13 cellular contexts compared by ENCODE assay signal in the genomic region with DNA sequence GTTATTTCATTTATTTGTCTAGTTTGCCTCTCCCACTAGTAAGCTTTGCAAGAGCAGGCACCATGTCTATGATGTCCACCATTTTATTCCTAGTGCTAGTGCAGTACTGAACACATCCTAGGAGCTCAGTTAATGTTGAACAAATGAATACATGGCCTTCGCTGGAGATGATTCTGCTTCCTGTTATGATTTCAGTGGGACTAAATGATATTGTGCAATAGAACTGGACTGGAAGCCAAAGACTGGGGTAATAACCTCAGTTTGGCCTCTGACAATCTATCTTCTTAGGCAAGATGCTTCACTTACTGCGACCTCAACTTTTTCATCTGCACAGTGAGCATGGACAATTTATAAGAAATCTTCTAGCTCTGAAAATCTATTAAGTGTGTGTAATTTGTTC.
A peak's percentile ranks its signal among the peaks of the same experiment; 100 is the strongest.
DNase-seq lines count a peak whose midpoint lies in the region; ATAC-seq, FAIRE-seq and TF ChIP-seq lines count a peak whose summit lies in the region.
"Had no signal": no experiment of that assay in that cellular context is flagged by ENCODE, and none has a peak within 500 bp of the region (broad histone marks: within the 10 kb centered on the region; RNA-seq: fewer than 3 reads in every experiment).

No MANE protein-coding gene starts in this region.

- H3K36me3 ChIP-seq in IMR-90 (ENCODE audit: control insufficient read depth, insufficient read depth, low read length) (no peaks in the 10 kb centered on the region), bronchial epithelial cell (ENCODE audit: control insufficient read depth, insufficient read depth, low read length) (no peaks in the 10 kb centered on the region), hepatocyte (replicated peaks; ENCODE audit: insufficient read depth, low read depth) (no peaks in the 10 kb centered on the region), skeletal muscle tissue (ENCODE audit: control insufficient read depth in 3 of 3, insufficient read depth in 3 of 3, low read length in 3 of 3) (no peaks in the 10 kb centered on the region), small intestine (ENCODE audit: control insufficient read depth in 2 of 2, insufficient read depth in 2 of 2, low read length in 2 of 2) (no peaks in the 10 kb centered on the region)

- peak overlapping the region; percentile 82; the same call in 1 of the 2 replicates for H3K27ac ChIP-seq in IMR-90 (ENCODE audit: insufficient read depth, low read length)
- H3K27ac ChIP-seq in hepatocyte, result peak overlapping the region; percentile 86
- peak overlapping the region; percentile 64 for H3K27ac ChIP-seq in skeletal muscle tissue (ENCODE audit: low read depth, low read length)
- H3K27ac ChIP-seq in small intestine (ENCODE audit: low read depth in 1 of 2, low read length in 1 of 2), result peak overlapping the region in 1 of 2 donors; percentile 59
- H3K27ac ChIP-seq: HL-60 had no signal

- peak overlapping the region in 1 of 2 experiments; percentile 76; a peak in 2 of 4 replicates for H4K8ac ChIP-seq in IMR-90 (ENCODE audit: low read depth in 2 of 2, low read length in 2 of 2)

- peak overlapping the region; percentile 76 for H2BK5ac ChIP-seq in IMR-90 (ENCODE audit: low read depth, low read length, poor library complexity, severe bottlenecking)

- H3K4ac ChIP-seq in IMR-90 (ENCODE audit: low read depth, low read length), result peak overlapping the region; percentile 78; the same call in 1 of the 2 replicates

- H2BK15ac ChIP-seq in IMR-90 (ENCODE audit: low read depth, low read length), result peak overlapping the region; percentile 17; the same call in 1 of the 3 replicates

- no peak overlapping the region for H2AK9ac ChIP-seq in IMR-90 (replicated peaks; ENCODE audit: low read depth, low read length, poor library complexity)

- H3K14ac ChIP-seq in IMR-90 (replicated peaks; ENCODE audit: low read depth, low read length), result peak overlapping the region; percentile 84

- no peak overlapping the region for H3K56ac ChIP-seq in IMR-90 (ENCODE audit: extremely low read depth, insufficient read depth, low read length)

- no peak overlapping the region for H3K4me3 ChIP-seq in IMR-90 (ENCODE audit: insufficient read depth, low read depth, low read length)
- no peak overlapping the region for H3K4me3 ChIP-seq in bronchial epithelial cell (ENCODE audit: low read depth, low read length)
- H3K4me3 ChIP-seq in hepatocyte, result no peak overlapping the region
- H3K4me3 ChIP-seq in skeletal muscle tissue (ENCODE audit: low read length in 3 of 3), result no peak overlapping the region
- no peak overlapping the region for H3K4me3 ChIP-seq in small intestine (ENCODE audit: low read depth in 1 of 2, low read length in 2 of 2)

- dilution Hi-C loops in IMR-90 (cut with HindIII; ENCODE audit: low sequenced_read_pairs, unreplicated experiment), result no loop called here

- FAIRE-seq in bronchial epithelial cell (lab: Jason Lieb, UNC) (no peak), small intestine (lab: Jason Lieb, UNC) (no peak)

- peak overlapping the region; percentile 89 for H4K5ac ChIP-seq in IMR-90 (ENCODE audit: low read depth, low read length)

- H3K27me3 ChIP-seq in IMR-90 (ENCODE audit: control insufficient read depth, insufficient read depth, low read length) (no peaks in the 10 kb centered on the region), bronchial epithelial cell (ENCODE audit: control insufficient read depth, insufficient read depth, low read length) (no peaks in the 10 kb centered on the region), hepatocyte (no peaks in the 10 kb centered on the region), skeletal muscle tissue (ENCODE audit: control insufficient read depth in 3 of 3, insufficient read depth in 3 of 3, low read length in 3 of 3) (no peaks in the 10 kb centered on the region), small intestine (ENCODE audit: control insufficient read depth in 2 of 2, insufficient read depth in 2 of 2, low read length in 2 of 2) (no peaks in the 10 kb centered on the region)

- no TSS peak for BruUV-seq in IMR-90 (replicated peaks; lab: Mats Ljungman, UMichigan)

- no peak for TF ChIP-seq CTCF in IMR-90 (conservative IDR thresholded peaks at IDR 0.05; ENCODE audit: low read depth, low read length)
- TF ChIP-seq CTCF in bronchial epithelial cell (IDR thresholded peaks at IDR 0.05; ENCODE audit: insufficient read depth, low read length, severe bottlenecking), result no peak
- no peak for TF ChIP-seq CTCF in hepatocyte (IDR thresholded peaks at IDR 0.05; ENCODE audit: poor library complexity)

- peak overlapping the region; percentile 93 for H3K18ac ChIP-seq in IMR-90 (ENCODE audit: low read depth, low read length)

- peaks cover 21% of the 10 kb centered on the region for H3K4me1 ChIP-seq in IMR-90 (ENCODE audit: control insufficient read depth, insufficient read depth, low read length)
- no peaks in the 10 kb centered on the region for H3K4me1 ChIP-seq in hepatocyte (ENCODE audit: insufficient read depth)
- H3K4me1 ChIP-seq in skeletal muscle tissue (ENCODE audit: control insufficient read depth in 3 of 3, insufficient read depth in 3 of 3, low read length in 3 of 3), result peaks cover 7 to 17% (median 10%) of the 10 kb centered on the region in 3 donors
- no peaks in the 10 kb centered on the region for H3K4me1 ChIP-seq in small intestine (ENCODE audit: control insufficient read depth in 2 of 2, insufficient read depth in 1 of 2, low read depth in 1 of 2, low read length in 1 of 2)
- H3K4me1 ChIP-seq: Caco-2 had no signal

- no peak for TF ChIP-seq POLR2A in IMR-90 (IDR thresholded peaks at IDR 0.05; ENCODE audit: low read depth, low read length)

- peak overlapping the region; percentile 78; the same call in 1 of the 2 replicates for H2BK120ac ChIP-seq in IMR-90 (ENCODE audit: low read depth, low read length)

- ATAC-seq in IMR-90 (ENCODE audit: low read depth) (peak; percentile 45), HG03521 (IDR thresholded peaks at IDR 0.05; ENCODE audit: unreplicated experiment) (no peak), HG03469 (IDR thresholded peaks at IDR 0.05; ENCODE audit: unreplicated experiment) (no peak)

- H2BK20ac ChIP-seq in IMR-90 (ENCODE audit: low read depth, low read length), result peak overlapping the region; percentile 81; the same call in 1 of the 2 replicates

- H3K4me2 ChIP-seq in IMR-90 (ENCODE audit: low read depth, low read length) (no peak overlapping the region), hepatocyte (no peak overlapping the region)

- H2AFZ ChIP-seq in IMR-90 (replicated peaks; ENCODE audit: low read length, poor library complexity), result no peak overlapping the region
- no peak overlapping the region for H2AFZ ChIP-seq in hepatocyte

- TF ChIP-seq RAD21 in IMR-90 (IDR thresholded peaks at IDR 0.05; ENCODE audit: low read length), result no peak

- H4K91ac ChIP-seq in IMR-90 (ENCODE audit: insufficient read depth, low read depth, low read length), result no peak overlapping the region

- H3K9me2 ChIP-seq in hepatocyte (replicated peaks; ENCODE audit: insufficient read depth), result no peaks in the 10 kb centered on the region

- no CpG with 5 or more reads among the region's 2 CpGs for WGBS in IMR-90 (ENCODE audit: extremely low coverage in 2 of 2, insufficient read length in 1 of 2), 2 experiments
- WGBS in hepatocyte (ENCODE audit: low lambda C conversion rate, missing lambda C conversion rate), result 61% methylated on average over 2 of the region's 2 CpGs
- WGBS in small intestine, 3 donors, result 30 to 78% (median 57%) methylated on average over 2 of the region's 2 CpGs

- H3K79me1 ChIP-seq in IMR-90 (ENCODE audit: low read depth in 1 of 2, low read length in 2 of 2), result no peaks in the 10 kb centered on the region

- DNase-seq in IMR-90 (peak; percentile 94), bronchial epithelial cell (ENCODE audit: low read depth) (peak; percentile 69), hepatocyte (ENCODE audit: low spot score) (peak; percentile 23), small intestine (no peak), NCI-H524 (lab: John Stamatoyannopoulos, UW) (no peak)
- DNase-seq: Caco-2, mesendoderm, NCI-H1048, NCI-H510A had no signal

- no peak overlapping the region for H3K23ac ChIP-seq in IMR-90 (ENCODE audit: low read depth, low read length)

- POLR2A ChIA-PET in IMR-90 (lab: Charles Lee; ENCODE audit: unreplicated experiment), result interaction anchor here (0.8 kb wide), 1 partner anchor 48 kb away, joined by 3 read pairs; no protein-coding TSS in a partner anchor

- in situ Hi-C loops in IMR-90 (cut with MboI; ENCODE audit: low sequenced_read_pairs), result no loop called here

- H4K20me1 ChIP-seq in IMR-90 (ENCODE audit: insufficient read depth, low read length) (no peaks in the 10 kb centered on the region), hepatocyte (ENCODE audit: insufficient read depth, poor library complexity, severe bottlenecking) (no peaks in the 10 kb centered on the region)

- H3K9me3 ChIP-seq in IMR-90 (ENCODE audit: control insufficient read depth, insufficient read depth, low read length) (no peaks in the 10 kb centered on the region), hepatocyte (ENCODE audit: low read depth) (no peaks in the 10 kb centered on the region), skeletal muscle tissue (ENCODE audit: control insufficient read depth in 3 of 3, low read length in 3 of 3) (no peaks in the 10 kb centered on the region), small intestine (ENCODE audit: control insufficient read depth, low read depth) (no peaks in the 10 kb centered on the region)
- H3K9me3 ChIP-seq: Caco-2 had no signal

- no peak overlapping the region for H3K9ac ChIP-seq in IMR-90 (ENCODE audit: low read depth, low read length)
- H3K9ac ChIP-seq in skeletal muscle tissue (ENCODE audit: low read depth in 1 of 3, low read length in 3 of 3), result no peak overlapping the region

- no peak overlapping the region for H2AK5ac ChIP-seq in IMR-90 (ENCODE audit: low read depth, low read length)

- peaks cover 5% of the 10 kb centered on the region; the same call in 1 of the 2 replicates for H3K9me1 ChIP-seq in IMR-90 (ENCODE audit: insufficient read depth, low read length)

- H3K79me2 ChIP-seq in hepatocyte, result no peaks in the 10 kb centered on the region

- CTCF ChIA-PET in IMR-90 (lab: Yijun Ruan, JAX), result no interaction called here

- intact Hi-C loops in IMR-90 (cut with micrococcal nuclease), result loop anchor here (10.0 kb wide), 1 partner anchor 640 kb away; the partner anchor contains the start of gene HDGFL3

TF ChIP-seq in IMR-90, 13 proteins besides CTCF, POLR2A, EP300 and RAD21:
- TF ChIP-seq CEBPB (IDR thresholded peaks at IDR 0.05; ENCODE audit: low read depth, low read length), result peak; percentile 100
- no peak for TF ChIP-seq RFX5 (IDR thresholded peaks at IDR 0.05; ENCODE audit: low read depth, low read length)

Comparison
In these comparisons a context has a peak if more than half of its experiments do, and no peak if none do; other contexts are left out.
1. DNase-seq: peak in IMR-90 (single experiment), bronchial epithelial cell (single experiment) and hepatocyte (single experiment); none in small intestine (single experiment) and NCI-H524 (0 of 2).